ENCODE assay signal across 13 cellular contexts in genomic region chr3:127177226-127177625, GRCh38. TPM values are rescaled to one million over a fixed set of nuclear protein-coding genes. Genes with fewer than 3 reads are reported as not detected.
A peak's percentile ranks its signal among the peaks of the same experiment; 100 is the strongest.
DNase-seq lines count a peak whose midpoint lies in the region; ATAC-seq and TF ChIP-seq lines count a peak whose summit lies in the region.
"Had no signal": no experiment of that assay in that cellular context is flagged by ENCODE, and none has a peak within 500 bp of the region (broad histone marks: within the 10 kb centered on the region; RNA-seq: fewer than 3 reads in every experiment).

No MANE protein-coding gene starts in this region.

- no peak overlapping the region for H3K18ac ChIP-seq in mesendoderm (ENCODE audit: low read length)

- no peak overlapping the region for H3K4ac ChIP-seq in mesendoderm (ENCODE audit: low read depth, low read length)

- no peak overlapping the region for H2AK5ac ChIP-seq in mesendoderm (ENCODE audit: low read length)

- no peaks in the 10 kb centered on the region for H3K36me3 ChIP-seq in BE2C
- H3K36me3 ChIP-seq in mesendoderm (ENCODE audit: control insufficient read depth, insufficient read depth, low read length): no peaks in the 10 kb centered on the region
- no peaks in the 10 kb centered on the region for H3K36me3 ChIP-seq in gastroesophageal sphincter

- no CpG with 5 or more reads among the region's 1 CpG for WGBS in mesendoderm (ENCODE audit: extremely low coverage, insufficient coverage, low lambda C conversion rate)
- no CpG with 5 or more reads among the region's 1 CpG for WGBS in gastroesophageal sphincter (ENCODE audit: low coverage in 1 of 2), 2 donors

- H2BK5ac ChIP-seq in mesendoderm (ENCODE audit: low read length): no peak overlapping the region

- DNase-seq in BE2C: no peak
- peak; percentile 26 for DNase-seq in HuH-7.5 (ENCODE audit: low spot score)
- DNase-seq in cerebellar cortex (ENCODE audit: low spot score): peak; percentile 10
- DNase-seq in mesendoderm: peak; percentile 21
- no peak for DNase-seq in type B pancreatic cell (ENCODE audit: extremely low spot score, unreplicated experiment)
- DNase-seq in NAMALWA (ENCODE audit: low spot score): no peak
- DNase-seq: CD4-positive, alpha-beta memory T cell; effector memory CD4-positive, alpha-beta T cell; NCI-H1417 had no signal

- no peak overlapping the region for H3K4me2 ChIP-seq in mesendoderm (ENCODE audit: low read length)

- no peak overlapping the region for H4K5ac ChIP-seq in mesendoderm (ENCODE audit: low read length)

- ATAC-seq in gastroesophageal sphincter (no peak), HG03521 (IDR thresholded peaks at IDR 0.05; ENCODE audit: unreplicated experiment) (no peak)
- ATAC-seq: GM12878 had no signal

- peak; percentile 58 for TF ChIP-seq CTCF in BE2C (IDR thresholded peaks at IDR 0.05; ENCODE audit: low read depth, low read length)
- TF ChIP-seq CTCF in type B pancreatic cell (conservative IDR thresholded peaks at IDR 0.05): no peak
- TF ChIP-seq CTCF in gastroesophageal sphincter (IDR thresholded peaks at IDR 0.05): peak in 2 of 4 experiments; percentile 16 to 46

- H3K9me3 ChIP-seq in BE2C (no peaks in the 10 kb centered on the region), gastroesophageal sphincter (no peaks in the 10 kb centered on the region)

- peaks cover 24% of the 10 kb centered on the region for H3K4me1 ChIP-seq in BE2C
- H3K4me1 ChIP-seq in mesendoderm (ENCODE audit: control insufficient read depth, low read depth, low read length): peaks cover 3% of the 10 kb centered on the region
- peaks cover 0 to 7% (median 0%) of the 10 kb centered on the region in 3 donors for H3K4me1 ChIP-seq in gastroesophageal sphincter

- H3K79me1 ChIP-seq in mesendoderm (ENCODE audit: low read length): no peaks in the 10 kb centered on the region

- no peak for TF ChIP-seq POLR2A in gastroesophageal sphincter (IDR thresholded peaks at IDR 0.05)

- H3K27ac ChIP-seq in mesendoderm (ENCODE audit: low read depth, low read length) (no peak overlapping the region), gastroesophageal sphincter (no peak overlapping the region)

- no peak overlapping the region for H3K27ac Mint-ChIP-seq in type B pancreatic cell
- H3K27ac Mint-ChIP-seq: CD4-positive, alpha-beta memory T cell; T-helper 2 cell treated with Interferon-gamma antibody and Interleukin-4, amounts not matched to agents 5 μg/mL and 100 μg/mL, for 36 hours had no signal

- H3K4me3 ChIP-seq in BE2C (ENCODE audit: low read depth, low read length) (no peak overlapping the region), mesendoderm (ENCODE audit: low read length) (no peak overlapping the region), gastroesophageal sphincter (no peak overlapping the region)
- H3K4me3 ChIP-seq: GM12878 had no signal

- H3K27me3 ChIP-seq in BE2C (no peaks in the 10 kb centered on the region), mesendoderm (ENCODE audit: insufficient read depth, low read length, poor library complexity) (no peaks in the 10 kb centered on the region), gastroesophageal sphincter (peaks cover 23% of the 10 kb centered on the region)

- H3K56ac ChIP-seq in mesendoderm (ENCODE audit: low read length): no peak overlapping the region

- H3K4me1 Mint-ChIP-seq in type B pancreatic cell (ENCODE audit: unreplicated experiment): peaks cover 11% of the 10 kb centered on the region
- H3K4me1 Mint-ChIP-seq: CD4-positive, alpha-beta memory T cell had no signal

- H3K9me3 Mint-ChIP-seq in type B pancreatic cell: no peaks in the 10 kb centered on the region
- H3K9me3 Mint-ChIP-seq: T-helper 2 cell treated with Interferon-gamma antibody and Interleukin-4, amounts not matched to agents 5 μg/mL and 100 μg/mL, for 36 hours had no signal

- no peak overlapping the region for H3K4me3 Mint-ChIP-seq in type B pancreatic cell
- H3K4me3 Mint-ChIP-seq: CD4-positive, alpha-beta memory T cell; T-helper 2 cell treated with Interferon-gamma antibody and Interleukin-4, amounts not matched to agents 5 μg/mL and 100 μg/mL, for 36 hours had no signal

- no peak overlapping the region for H3K9ac ChIP-seq in mesendoderm (ENCODE audit: low read length)

- H2BK120ac ChIP-seq in mesendoderm (ENCODE audit: low read depth, low read length): no peak overlapping the region

- TF ChIP-seq EP300 in gastroesophageal sphincter (IDR thresholded peaks at IDR 0.05): no peak

- H3K23ac ChIP-seq in mesendoderm (ENCODE audit: low read length): no peak overlapping the region

- no peak overlapping the region for H4K8ac ChIP-seq in mesendoderm (ENCODE audit: low read depth, low read length)

- H3K79me2 ChIP-seq in mesendoderm (ENCODE audit: control insufficient read depth, insufficient read depth, low read length): no peaks in the 10 kb centered on the region

- peaks cover 10% of the 10 kb centered on the region for H3K27me3 Mint-ChIP-seq in type B pancreatic cell

- no peaks in the 10 kb centered on the region for H3K36me3 Mint-ChIP-seq in type B pancreatic cell
- H3K36me3 Mint-ChIP-seq: CD4-positive, alpha-beta memory T cell had no signal

- H2BK15ac ChIP-seq in mesendoderm (replicated peaks; ENCODE audit: low read depth): no peak overlapping the region

RNA-seq across cellular contexts. Expression of gene PRR23E, which starts 15.7 kb away (rescaled TPM):
- polyA plus RNA-seq in BE2C (2012; ENCODE audit: insufficient read depth, insufficient read length, low read depth): not detected
- not detected for polyA plus RNA-seq in mesendoderm (2013, experiment 1 of 2)
- polyA plus RNA-seq in mesendoderm (2013, experiment 2 of 2): not detected
- not detected in 2 replicates for total RNA-seq in type B pancreatic cell (ENCODE audit: low replicate concordance)
- not detected for total RNA-seq in gastroesophageal sphincter
- total RNA-seq: CD4-positive, alpha-beta memory T cell; GM12878 had no signal
- polyA plus RNA-seq: CD4-positive, alpha-beta memory T cell; GM12878 had no signal

Comparison
In these comparisons a context has a peak if more than half of its experiments do, and no peak if none do; other contexts are left out.
1. DNase-seq: peak in HuH-7.5 (single experiment), cerebellar cortex (single experiment) and mesendoderm (single experiment); none in BE2C (single experiment), type B pancreatic cell (single experiment) and NAMALWA (single experiment).